25 cellular contexts compared by ENCODE assay signal in the genomic region with DNA sequence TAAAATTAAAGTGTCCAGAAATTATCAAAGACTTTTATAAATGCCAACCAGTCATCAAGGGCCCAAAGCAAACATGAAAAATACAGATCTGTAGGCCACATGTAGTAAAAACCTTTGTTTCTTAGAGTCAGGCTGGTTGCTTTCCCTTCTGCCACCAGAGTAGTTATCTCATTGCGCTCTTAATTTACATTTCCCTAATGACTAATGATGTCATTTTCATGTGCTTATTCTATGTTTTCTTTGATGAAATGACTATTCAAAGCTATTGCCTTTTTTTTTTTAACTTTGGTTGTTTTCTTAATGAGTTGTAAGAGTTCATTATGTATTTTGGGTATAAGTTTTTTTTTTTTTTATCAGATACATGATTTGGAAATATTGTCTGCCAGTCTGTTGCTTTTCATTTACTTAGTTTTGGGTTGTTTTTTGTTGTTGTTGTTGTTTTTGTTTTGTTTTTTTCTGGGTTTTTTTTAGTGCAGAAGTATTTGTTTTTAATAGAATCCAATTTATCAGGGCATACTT.
A peak's percentile ranks its signal among the peaks of the same experiment; 100 is the strongest.
DNase-seq lines count a peak whose midpoint lies in the region; FAIRE-seq and TF ChIP-seq lines count a peak whose summit lies in the region.
"Had no signal": no experiment of that assay in that cellular context is flagged by ENCODE, and none has a peak within 500 bp of the region (broad histone marks: within the 10 kb centered on the region; RNA-seq: fewer than 3 reads in every experiment).

No MANE protein-coding gene starts in this region.

- no peaks in the 10 kb centered on the region for H3K9me3 Mint-ChIP-seq in activated naive CD8-positive, alpha-beta T cell treated with anti-CD3 and anti-CD28 coated beads for 36 hours

- no peak overlapping the region; the same call in 1 of the 2 replicates for H3K9ac ChIP-seq in HUES48 (ENCODE audit: low read depth, low read length)
- H3K9ac ChIP-seq in mesenchymal stem cell (ENCODE audit: low read length), result no peak overlapping the region
- H3K9ac ChIP-seq in smooth muscle cell (ENCODE audit: low read depth), result no peak overlapping the region
- H3K9ac ChIP-seq: SK-N-SH had no signal

- H3K18ac ChIP-seq in mesenchymal stem cell (ENCODE audit: low read depth in 1 of 2, low read length in 2 of 2), result no peak overlapping the region

- TF ChIP-seq CTCF in smooth muscle cell (IDR thresholded peaks at IDR 0.05; ENCODE audit: borderline replicate concordance, insufficient read depth, poor library complexity, severe bottlenecking), result no peak

- peaks cover 24% of the 10 kb centered on the region for H3K79me1 ChIP-seq in mesenchymal stem cell (replicated peaks; ENCODE audit: low read length, poor library complexity, severe bottlenecking)

- H3K36me3 ChIP-seq in HUES48 (ENCODE audit: control insufficient read depth, insufficient read depth, low read length), result no peaks in the 10 kb centered on the region
- peaks cover 0 to 13% of the 10 kb centered on the region in 2 experiments for H3K36me3 ChIP-seq in mesenchymal stem cell (ENCODE audit: control insufficient read depth in 1 of 2, insufficient read depth in 2 of 2, low read depth in 1 of 2, low read length in 2 of 2)
- H3K36me3 ChIP-seq in smooth muscle cell (ENCODE audit: low read depth), result no peaks in the 10 kb centered on the region

- peaks cover 7% of the 10 kb centered on the region for H3K36me3 Mint-ChIP-seq in activated naive CD8-positive, alpha-beta T cell treated with anti-CD3 and anti-CD28 coated beads for 36 hours

- no peaks in the 10 kb centered on the region for H3K27me3 Mint-ChIP-seq in activated naive CD8-positive, alpha-beta T cell treated with anti-CD3 and anti-CD28 coated beads for 36 hours

- H3K4me2 ChIP-seq in mesenchymal stem cell (ENCODE audit: low read length, poor library complexity, severe bottlenecking), result no peak overlapping the region
- no peak overlapping the region for H3K4me2 ChIP-seq in smooth muscle cell
- H3K4me2 ChIP-seq: SK-N-SH had no signal

- H4K20me1 ChIP-seq in smooth muscle cell (ENCODE audit: low read depth), result no peaks in the 10 kb centered on the region

- H3K4me3 Mint-ChIP-seq in activated naive CD8-positive, alpha-beta T cell treated with anti-CD3 and anti-CD28 coated beads for 36 hours, result no peak overlapping the region

- no peak overlapping the region for H3K14ac ChIP-seq in mesenchymal stem cell (ENCODE audit: low read length in 2 of 2)

- H2BK15ac ChIP-seq in mesenchymal stem cell (ENCODE audit: low read depth, poor library complexity, severe bottlenecking), result no peak overlapping the region

- H2BK12ac ChIP-seq in mesenchymal stem cell (ENCODE audit: low read length in 2 of 2), result no peak overlapping the region

- H3K27ac Mint-ChIP-seq in activated naive CD8-positive, alpha-beta T cell treated with anti-CD3 and anti-CD28 coated beads for 36 hours, result no peak overlapping the region

- intact Hi-C loops in cardiac septum (cut with DNase I), result no loop called here

- no peak overlapping the region for H3K23ac ChIP-seq in mesenchymal stem cell (ENCODE audit: low read length in 2 of 2)

- DNase-seq in mesenchymal stem cell, result peak; percentile 30
- DNase-seq in smooth muscle cell (lab: John Stamatoyannopoulos, UW; ENCODE audit: unreplicated experiment), result no peak
- DNase-seq in activated naive CD8-positive, alpha-beta T cell treated with anti-CD3 and anti-CD28 coated beads for 36 hours, result no peak
- DNase-seq in cardiac septum (ENCODE audit: low spot score), result no peak
- DNase-seq: ACHN; C1 segment of cervical spinal cord; DMS79 treated with DMSO at 0.1 percent for 48 hours; H7; Kasumi-1; MM.1S; NCI-H1092; NCI-H1436 treated with DMSO at 0.1 percent for 48 hours; NCI-H2081; NCI-H2171 treated with DMSO at 0.1 percent for 48 hours; NCI-H446; NCI-H748 treated with DMSO at 0.1 percent for 48 hours; NK-92 treated with Interleukin-12 subunit alpha and Interleukin-12 subunit beta, amount 100 ng/mL, for 24 hours; RPMI8226; SHP77 treated with DMSO at 0.1 percent for 48 hours; SK-N-SH had no signal

- no peaks in the 10 kb centered on the region for H3K79me2 ChIP-seq in smooth muscle cell (ENCODE audit: low read depth)

- H3K4me1 ChIP-seq in HUES48 (ENCODE audit: control insufficient read depth, insufficient read depth, low read length), result peaks cover 28% of the 10 kb centered on the region
- peaks cover 6% of the 10 kb centered on the region for H3K4me1 ChIP-seq in mesenchymal stem cell (ENCODE audit: control insufficient read depth, insufficient read depth, low read depth, low read length)
- no peaks in the 10 kb centered on the region for H3K4me1 ChIP-seq in smooth muscle cell (ENCODE audit: low read depth)

- no peak overlapping the region for H2AK5ac ChIP-seq in mesenchymal stem cell (ENCODE audit: low read length, severe bottlenecking)

- no peaks in the 10 kb centered on the region for H3K4me1 Mint-ChIP-seq in activated naive CD8-positive, alpha-beta T cell treated with anti-CD3 and anti-CD28 coated beads for 36 hours

- H2AFZ ChIP-seq in mesenchymal stem cell (ENCODE audit: low read depth, low read length) (no peak overlapping the region), smooth muscle cell (ENCODE audit: low read depth) (no peak overlapping the region)

- H4K91ac ChIP-seq in mesenchymal stem cell (ENCODE audit: low read length), result no peak overlapping the region

- peak overlapping the region; percentile 49 for H3K27ac ChIP-seq in HUES48 (ENCODE audit: low read depth, low read length)
- no peak overlapping the region for H3K27ac ChIP-seq in mesenchymal stem cell (ENCODE audit: low read length, poor library complexity, severe bottlenecking)
- no peak overlapping the region for H3K27ac ChIP-seq in smooth muscle cell (ENCODE audit: low read depth)
- H3K27ac ChIP-seq: HL-60 had no signal

- peak overlapping the region; percentile 73 for H2BK5ac ChIP-seq in mesenchymal stem cell (ENCODE audit: low read depth, low read length, poor library complexity, severe bottlenecking)

- H2BK120ac ChIP-seq in mesenchymal stem cell (ENCODE audit: low read depth, low read length), result no peak overlapping the region

- H3K9me3 ChIP-seq in HUES48 (ENCODE audit: control insufficient read depth, insufficient read depth, low read length) (no peaks in the 10 kb centered on the region), mesenchymal stem cell (ENCODE audit: control insufficient read depth, low read length) (no peaks in the 10 kb centered on the region), smooth muscle cell (replicated peaks; ENCODE audit: low read depth) (peaks cover 4% of the 10 kb centered on the region)

- no peak overlapping the region for H4K8ac ChIP-seq in mesenchymal stem cell (ENCODE audit: low read length)

- no peak overlapping the region for H3K4ac ChIP-seq in mesenchymal stem cell (ENCODE audit: low read depth in 1 of 2, low read length in 2 of 2)

- H3K4me3 ChIP-seq in HUES48 (ENCODE audit: low read depth, low read length), result no peak overlapping the region
- no peak overlapping the region for H3K4me3 ChIP-seq in mesenchymal stem cell (ENCODE audit: insufficient read depth in 1 of 2, low read depth in 1 of 2, low read length in 2 of 2)
- H3K4me3 ChIP-seq in smooth muscle cell, result no peak overlapping the region

- no peaks in the 10 kb centered on the region for H3F3A ChIP-seq in smooth muscle cell (ENCODE audit: low read depth)

- H3K27me3 ChIP-seq in HUES48 (ENCODE audit: control insufficient read depth, insufficient read depth, low read length), result no peaks in the 10 kb centered on the region
- H3K27me3 ChIP-seq in mesenchymal stem cell (ENCODE audit: control insufficient read depth in 1 of 2, insufficient read depth in 1 of 2, low read length in 2 of 2), result no peaks in the 10 kb centered on the region
- H3K27me3 ChIP-seq in smooth muscle cell (ENCODE audit: low read depth), result no peaks in the 10 kb centered on the region

- no CpG with 5 or more reads among the region's 1 CpG for WGBS in mesenchymal stem cell
- WGBS in smooth muscle cell (ENCODE audit: low lambda C conversion rate), result 90% methylated on average over 1 of the region's 1 CpG

- FAIRE-seq in G401.6 (lab: Jason Lieb, UNC) (peak; percentile 11), colon (lab: Jason Lieb, UNC) (peak; percentile 53)
- FAIRE-seq: D721Med had no signal
